22 cellular contexts compared by ENCODE assay signal in the genomic region with DNA sequence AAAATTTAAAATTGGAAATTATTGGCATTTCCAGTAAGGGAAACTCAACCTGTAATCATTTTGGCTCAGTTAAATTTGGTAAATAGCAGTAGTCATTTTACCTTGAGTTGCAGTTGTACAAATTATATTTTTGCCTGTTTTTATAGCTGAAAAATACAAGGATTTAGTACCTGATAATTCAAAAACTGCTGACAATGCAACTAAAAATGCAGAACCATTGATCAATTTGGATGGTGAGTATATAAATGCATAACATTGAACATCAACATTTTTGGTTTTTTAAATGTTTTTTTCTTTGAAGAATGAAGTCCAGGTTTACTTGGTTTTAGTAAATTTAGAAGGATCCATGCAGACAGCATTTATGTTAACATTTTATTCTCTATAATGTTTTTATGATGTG.
"Had no signal": no experiment of that assay in that cellular context is flagged by ENCODE, and none has a peak within 500 bp of the region (broad histone marks: within the 10 kb centered on the region; RNA-seq: fewer than 3 reads in every experiment).

No MANE protein-coding gene starts in this region.

- H3K27me3 ChIP-seq: colonic mucosa, foreskin keratinocyte, spleen, stomach, transverse colon had no signal

- H3K4me3 Mint-ChIP-seq: immature natural killer cell, naive B cell, nephron had no signal

- H3K27ac Mint-ChIP-seq: immature natural killer cell, naive B cell, nephron had no signal

- H3K9me3 ChIP-seq: colonic mucosa, spleen, stomach, thoracic aorta, transverse colon had no signal

- H3K9me3 Mint-ChIP-seq: immature natural killer cell, naive B cell, nephron had no signal

- H3K36me3 ChIP-seq: colonic mucosa had no signal

- H3K27ac ChIP-seq: colonic mucosa, foreskin keratinocyte, spleen, stomach, thoracic aorta, transverse colon had no signal

- H3K4me3 ChIP-seq: colonic mucosa, lung, spleen, stomach, thoracic aorta, transverse colon had no signal

- ATAC-seq: foreskin keratinocyte, left cardiac atrium, left ventricle myocardium superior had no signal

- FAIRE-seq: endothelial cell of umbilical vein, keratinocyte had no signal

- H3K27me3 Mint-ChIP-seq: naive B cell had no signal

- H3K4me1 ChIP-seq: colonic mucosa, foreskin keratinocyte had no signal

- DNase-seq: colonic mucosa; dermis blood vessel endothelial cell; erythroblast; foreskin keratinocyte; immature natural killer cell; left cardiac atrium; left ventricle myocardium superior; mesendoderm; naive B cell; spleen; stimulated activated CD4-positive, alpha-beta T cell treated with anti-CD3 and anti-CD28 coated beads, Interleukin-15, amount 100 ng/mL, for 24 hours; stimulated activated CD4-positive, alpha-beta T cell treated with anti-CD3 and anti-CD28 coated beads, Interleukin-1b, Interleukin-23, amount 100 ng/mL, for 48 hours; stimulated activated CD4-positive, alpha-beta T cell treated with anti-CD3 and anti-CD28 coated beads, Interleukin-4, amount 100 ng/mL, for 24 hours; stimulated activated naive CD4-positive, alpha-beta T cell; stomach; substantia nigra; transverse colon had no signal
